Comparison of ENCODE assay signal across 1 cellular context in the genomic region with DNA sequence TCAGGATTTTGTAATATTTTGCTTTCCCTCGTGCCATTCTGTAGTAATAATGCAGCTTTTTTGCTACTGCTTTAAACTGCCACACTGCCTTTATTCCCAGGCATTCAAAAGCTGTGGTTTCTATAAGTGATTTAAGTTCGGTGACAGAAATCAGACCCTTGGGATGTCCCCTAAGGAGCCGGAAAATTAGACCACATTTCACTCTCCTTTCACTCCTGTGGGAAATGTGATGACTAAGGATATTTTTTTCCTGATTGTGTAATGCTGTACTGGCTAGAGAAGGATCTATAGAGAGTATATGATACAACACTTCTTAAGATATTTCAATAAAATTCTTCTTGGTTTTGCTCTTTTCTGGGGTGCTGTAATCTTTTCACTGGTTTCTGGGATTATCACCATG.
TF ChIP-seq lines count a peak whose summit lies in the region.

No MANE protein-coding gene starts in this region.

TF ChIP-seq in A549, 52 proteins besides CTCF, POLR2A, EP300 and RAD21:
- TF ChIP-seq MAFK (IDR thresholded peaks at IDR 0.05; ENCODE audit: partially characterized antibody) (peak; percentile 84), ESRRA (IDR thresholded peaks at IDR 0.05; ENCODE audit: borderline replicate concordance, low read length) (no peak)
